Comparison of ENCODE assay signal across 10 cellular contexts in genomic region chr4:76197001-76197743, GRCh38. TPM values are rescaled to one million over a fixed set of nuclear protein-coding genes. Genes with fewer than 3 reads are reported as not detected.
DNase-seq lines count a peak whose midpoint lies in the region; ATAC-seq and TF ChIP-seq lines count a peak whose summit lies in the region.
"Had no signal": no experiment of that assay in that cellular context is flagged by ENCODE, and none has a peak within 500 bp of the region (broad histone marks: within the 10 kb centered on the region; RNA-seq: fewer than 3 reads in every experiment).

No MANE protein-coding gene starts in this region.

- BruUV-seq in PC-9 (replicated peaks; lab: Mats Ljungman, UMichigan) (no TSS peak), Calu3 (replicated peaks; lab: Mats Ljungman, UMichigan) (no TSS peak)

- H3K27me3 Mint-ChIP-seq in CD4-positive, CD25-positive, alpha-beta regulatory T cell: no peaks in the 10 kb centered on the region
- no peaks in the 10 kb centered on the region for H3K27me3 Mint-ChIP-seq in CD8-positive, alpha-beta memory T cell
- no peaks in the 10 kb centered on the region for H3K27me3 Mint-ChIP-seq in Calu3 (ENCODE audit: unreplicated experiment)
- H3K27me3 Mint-ChIP-seq: activated naive CD8-positive, alpha-beta T cell treated with anti-CD3 and anti-CD28 coated beads for 36 hours had no signal

- intact Hi-C loops in PC-9 (cut with micrococcal nuclease; ENCODE audit: unreplicated experiment) (no loop called here), Calu3 (cut with micrococcal nuclease; ENCODE audit: unreplicated experiment) (no loop called here)

- peaks cover 15 to 40% (median 31%) of the 10 kb centered on the region in 4 donors for H3K4me1 Mint-ChIP-seq in CD4-positive, CD25-positive, alpha-beta regulatory T cell
- H3K4me1 Mint-ChIP-seq in CD8-positive, alpha-beta memory T cell: peaks cover 29 to 51% (median 42%) of the 10 kb centered on the region in 3 donors
- H3K4me1 Mint-ChIP-seq in Calu3 (ENCODE audit: low read depth, unreplicated experiment): peaks cover 42% of the 10 kb centered on the region

- peak overlapping the region; percentile 11 for H3K9ac ChIP-seq in rectal smooth muscle tissue (ENCODE audit: low read length)

- H3K4me3 Mint-ChIP-seq in CD4-positive, CD25-positive, alpha-beta regulatory T cell: no peak overlapping the region
- H3K4me3 Mint-ChIP-seq in CD8-positive, alpha-beta memory T cell: no peak overlapping the region
- H3K4me3 Mint-ChIP-seq in Calu3 (ENCODE audit: low read depth, unreplicated experiment): no peak overlapping the region
- H3K4me3 Mint-ChIP-seq: activated naive CD8-positive, alpha-beta T cell treated with anti-CD3 and anti-CD28 coated beads for 36 hours had no signal

- ATAC-seq in CD4-positive, CD25-positive, alpha-beta regulatory T cell (ENCODE audit: low read depth in 2 of 2): no peak

- no peak for TF ChIP-seq CTCF in fibroblast of the aortic adventitia (IDR thresholded peaks at IDR 0.05; ENCODE audit: insufficient read depth, low read length)
- TF ChIP-seq CTCF in PC-9 (conservative IDR thresholded peaks at IDR 0.05): no peak
- TF ChIP-seq CTCF in Calu3 (IDR thresholded peaks at IDR 0.05; ENCODE audit: unreplicated experiment): no peak

- H3F3A ChIP-seq in PC-9 (ENCODE audit: insufficient read depth, low read depth): peaks cover 22% of the 10 kb centered on the region

- peaks cover 34% of the 10 kb centered on the region for H3K36me3 Mint-ChIP-seq in CD4-positive, CD25-positive, alpha-beta regulatory T cell
- peaks cover 23 to 42% (median 27%) of the 10 kb centered on the region in 3 donors for H3K36me3 Mint-ChIP-seq in CD8-positive, alpha-beta memory T cell
- peaks cover 17% of the 10 kb centered on the region for H3K36me3 Mint-ChIP-seq in Calu3 (ENCODE audit: insufficient read depth, unreplicated experiment)

- H3K4me1 ChIP-seq in CD4-positive, CD25-positive, alpha-beta regulatory T cell (ENCODE audit: control insufficient read depth, insufficient read depth, low read length, poor library complexity, severe bottlenecking): peaks cover 19% of the 10 kb centered on the region
- H3K4me1 ChIP-seq in rectal smooth muscle tissue (ENCODE audit: control insufficient read depth, insufficient read depth, low read length): peaks cover 46% of the 10 kb centered on the region
- H3K4me1 ChIP-seq in PC-9 (replicated peaks; ENCODE audit: insufficient read depth): peaks cover 43% of the 10 kb centered on the region
- peaks cover 23% of the 10 kb centered on the region for H3K4me1 ChIP-seq in CD8-positive, alpha-beta memory T cell (ENCODE audit: insufficient read depth, low read length)

- peaks cover 0 to 16% (median 5%) of the 10 kb centered on the region in 7 donors for H3K9me3 Mint-ChIP-seq in CD4-positive, CD25-positive, alpha-beta regulatory T cell
- peaks cover 3 to 9% (median 7%) of the 10 kb centered on the region in 5 donors for H3K9me3 Mint-ChIP-seq in CD8-positive, alpha-beta memory T cell
- H3K9me3 Mint-ChIP-seq in Calu3 (ENCODE audit: low read depth, unreplicated experiment): no peaks in the 10 kb centered on the region

- CTCF ChIA-PET in PC-9 (lab: Charles Lee): no interaction called here
- CTCF ChIA-PET in CD8-positive, alpha-beta memory T cell (lab: Charles Lee): no interaction called here
- CTCF ChIA-PET in Calu3 (lab: Charles Lee): no interaction called here

- no peak overlapping the region for H3K4me3 ChIP-seq in CD4-positive, CD25-positive, alpha-beta regulatory T cell (ENCODE audit: low read depth, low read length)
- H3K4me3 ChIP-seq in fibroblast of the aortic adventitia (ENCODE audit: low read depth, low read length): no peak overlapping the region
- H3K4me3 ChIP-seq in rectal smooth muscle tissue (ENCODE audit: low read length): peak overlapping the region; percentile 10
- no peak overlapping the region for H3K4me3 ChIP-seq in PC-9
- H3K4me3 ChIP-seq in CD8-positive, alpha-beta memory T cell (ENCODE audit: low read length): no peak overlapping the region

- no peak overlapping the region for H2AFZ ChIP-seq in PC-9

- peaks cover 0 to 8% of the 10 kb centered on the region in 2 experiments for H3K9me3 ChIP-seq in CD4-positive, CD25-positive, alpha-beta regulatory T cell (ENCODE audit: control insufficient read depth in 2 of 2, low read length in 2 of 2)
- H3K9me3 ChIP-seq in PC-9 (ENCODE audit: insufficient read depth, low read depth): no peaks in the 10 kb centered on the region
- peaks cover 5% of the 10 kb centered on the region for H3K9me3 ChIP-seq in CD8-positive, alpha-beta memory T cell (ENCODE audit: low read length)

- peaks cover 46% of the 10 kb centered on the region for H3K79me2 ChIP-seq in PC-9 (ENCODE audit: low read depth)

- no peaks in the 10 kb centered on the region for H3K27me3 ChIP-seq in CD4-positive, CD25-positive, alpha-beta regulatory T cell (ENCODE audit: control insufficient read depth, insufficient read depth, low read length)
- no peaks in the 10 kb centered on the region for H3K27me3 ChIP-seq in rectal smooth muscle tissue (ENCODE audit: control insufficient read depth, insufficient read depth, low read length)
- no peaks in the 10 kb centered on the region for H3K27me3 ChIP-seq in PC-9 (ENCODE audit: insufficient read depth, low read depth)
- H3K27me3 ChIP-seq in CD8-positive, alpha-beta memory T cell (ENCODE audit: insufficient read depth, low read length, poor library complexity, severe bottlenecking): no peaks in the 10 kb centered on the region

- no peak for DNase-seq in CD4-positive, CD25-positive, alpha-beta regulatory T cell
- DNase-seq in RPMI7951 (ENCODE audit: low read depth) (peak; percentile 76), fibroblast of the aortic adventitia (ENCODE audit: low read depth) (peak; percentile 33), PC-9 (no peak), Calu3 (no peak), NCI-H1694 (lab: John Stamatoyannopoulos, UW) (no peak)
- no peak for DNase-seq in CD8-positive, alpha-beta memory T cell

- peak overlapping the region in 2 of 3 donors; percentile 36 to 69 for H3K27ac Mint-ChIP-seq in CD4-positive, CD25-positive, alpha-beta regulatory T cell
- peak overlapping the region in 3 of 8 donors; percentile 19 to 84 (median 42) for H3K27ac Mint-ChIP-seq in CD8-positive, alpha-beta memory T cell
- no peak overlapping the region for H3K27ac Mint-ChIP-seq in Calu3 (ENCODE audit: unreplicated experiment)

- H3K27ac ChIP-seq in CD4-positive, CD25-positive, alpha-beta regulatory T cell (ENCODE audit: insufficient read depth, low read length, poor library complexity, severe bottlenecking): no peak overlapping the region
- H3K27ac ChIP-seq in rectal smooth muscle tissue (ENCODE audit: low read depth, low read length) (peak overlapping the region; percentile 84), PC-9 (no peak overlapping the region)
- H3K27ac ChIP-seq in CD8-positive, alpha-beta memory T cell (ENCODE audit: low read depth, low read length): no peak overlapping the region

- no peaks in the 10 kb centered on the region for H3K9me2 ChIP-seq in PC-9 (ENCODE audit: insufficient read depth)

- no peaks in the 10 kb centered on the region for H4K20me1 ChIP-seq in PC-9 (ENCODE audit: insufficient read depth)

- H3K36me3 ChIP-seq in CD4-positive, CD25-positive, alpha-beta regulatory T cell (ENCODE audit: control insufficient read depth, insufficient read depth, low read length): peaks cover 38% of the 10 kb centered on the region
- H3K36me3 ChIP-seq in rectal smooth muscle tissue (ENCODE audit: control insufficient read depth, insufficient read depth, low read length) (peaks cover 14% of the 10 kb centered on the region), PC-9 (ENCODE audit: low read depth) (peaks cover 15% of the 10 kb centered on the region)
- H3K36me3 ChIP-seq in CD8-positive, alpha-beta memory T cell (ENCODE audit: insufficient read depth, low read length): peaks cover 18% of the 10 kb centered on the region

- POLR2A ChIA-PET in PC-9 (lab: Charles Lee; ENCODE audit: unreplicated experiment): no interaction called here
- POLR2A ChIA-PET in CD8-positive, alpha-beta memory T cell (lab: Charles Lee): no interaction called here

- H3K4me2 ChIP-seq in PC-9: no peak overlapping the region

RNA-seq across cellular contexts. Expression of gene SCARB2, which starts 16.5 kb away (rescaled TPM):
- total RNA-seq in CD4-positive, CD25-positive, alpha-beta regulatory T cell: 21.2 TPM
- 10 to 100 TPM in 2 of 4 donors, 1 to 10 TPM in 2; 8.0 to 14.3 (median 9.3) TPM for polyA plus RNA-seq in CD4-positive, CD25-positive, alpha-beta regulatory T cell
- 151 and 165 TPM in 2 replicates for total RNA-seq in RPMI7951 (2014; rRNA removed; shearing (Covaris generic))
- total RNA-seq in fibroblast of the aortic adventitia (ENCODE audit: low replicate concordance) (114 and 184 TPM in 2 replicates), PC-9 (2021) (37.6 and 64.7 TPM in 2 replicates), Calu3 (2022) (87.3 and 109 TPM in 2 replicates)
- total RNA-seq in CD8-positive, alpha-beta memory T cell: 1 to 10 TPM; 6.2 to 6.7 TPM
- polyA plus RNA-seq in CD8-positive, alpha-beta memory T cell: 17.6 TPM

RNA-seq across cellular contexts. Expression of gene NUP54, which starts 49.0 kb away (rescaled TPM):
- total RNA-seq in CD4-positive, CD25-positive, alpha-beta regulatory T cell: 74.8 TPM
- polyA plus RNA-seq in CD4-positive, CD25-positive, alpha-beta regulatory T cell: 10 to 100 TPM; 35.4 to 48.3 (median 39.5) TPM
- total RNA-seq in RPMI7951 (2014; rRNA removed; shearing (Covaris generic)): 57.5 and 71.5 TPM in 2 replicates
- total RNA-seq in fibroblast of the aortic adventitia (ENCODE audit: low replicate concordance) (28.2 and 64.4 TPM in 2 replicates), PC-9 (2021) (28.4 and 30.9 TPM in 2 replicates), Calu3 (2022) (33.9 and 40.8 TPM in 2 replicates)
- total RNA-seq in CD8-positive, alpha-beta memory T cell: 10 to 100 TPM; 56.6 to 63.3 TPM
- 41.8 TPM for polyA plus RNA-seq in CD8-positive, alpha-beta memory T cell

RNA-seq across cellular contexts. Expression of gene FAM47E, which starts 54.3 kb away (rescaled TPM):
- 1.0 TPM for total RNA-seq in CD4-positive, CD25-positive, alpha-beta regulatory T cell
- polyA plus RNA-seq in CD4-positive, CD25-positive, alpha-beta regulatory T cell: under 1 TPM in 1 of 4 donors, not detected in 3; 0.57 TPM
- total RNA-seq in RPMI7951 (2014; rRNA removed; shearing (Covaris generic)): 0.20 and 1.4 TPM in 2 replicates
- total RNA-seq in fibroblast of the aortic adventitia (ENCODE audit: low replicate concordance): 0.18 TPM in 1 of 2 replicates, not detected in the other
- total RNA-seq in PC-9 (2021): 2.2 and 2.5 TPM in 2 replicates
- not detected for total RNA-seq in CD8-positive, alpha-beta memory T cell
- polyA plus RNA-seq in CD8-positive, alpha-beta memory T cell: not detected
- total RNA-seq in Calu3 (2022): 0.57 and 1.1 TPM in 2 replicates
- total RNA-seq: activated naive CD8-positive, alpha-beta T cell treated with anti-CD3 and anti-CD28 coated beads for 36 hours; T-helper 2 cell treated with Interferon-gamma antibody and Interleukin-4, amounts not matched to agents 100 ng/mL and 5 ng/mL, for 36 hours had no signal

Comparison
In these comparisons a context has a peak if more than half of its experiments do, and no peak if none do; other contexts are left out.
1. DNase-seq: peak in RPMI7951 (single experiment) and fibroblast of the aortic adventitia (single experiment); none in CD4-positive, CD25-positive, alpha-beta regulatory T cell (0 of 3), PC-9 (0 of 2), CD8-positive, alpha-beta memory T cell (0 of 5), Calu3 (single experiment) and NCI-H1694 (single experiment).